ENCODE assay signal across 8 cellular contexts in the genomic region with DNA sequence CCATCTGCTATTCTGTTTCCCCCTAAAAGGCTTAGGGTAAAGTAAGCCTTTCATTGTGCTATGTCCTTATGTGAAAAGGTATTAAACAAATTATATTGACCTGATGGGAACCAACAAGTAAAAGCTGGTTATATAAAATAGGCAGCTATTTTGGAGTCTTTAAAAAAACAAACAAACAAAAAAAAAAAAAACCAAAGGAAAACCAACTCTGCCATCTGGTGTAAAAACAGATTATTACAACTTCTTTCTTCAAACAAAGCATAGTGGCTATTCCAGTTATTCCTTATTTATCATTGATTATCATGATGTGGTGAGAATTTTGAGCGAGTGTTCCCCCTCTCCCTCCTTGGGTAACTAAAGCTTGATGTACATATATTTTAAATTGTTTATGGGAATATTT.
DNase-seq lines count a peak whose midpoint lies in the region; ATAC-seq and TF ChIP-seq lines count a peak whose summit lies in the region.

No MANE protein-coding gene starts in this region.

- no peaks in the 10 kb centered on the region for H3K27me3 ChIP-seq in left ventricle myocardium inferior (ENCODE audit: low read depth)
- no peaks in the 10 kb centered on the region for H3K27me3 ChIP-seq in right cardiac atrium (ENCODE audit: control insufficient read depth, insufficient read depth)
- H3K27me3 ChIP-seq in RWPE2 (ENCODE audit: insufficient read depth, poor library complexity, severe bottlenecking), result no peaks in the 10 kb centered on the region
- no peaks in the 10 kb centered on the region for H3K27me3 ChIP-seq in uterus

- no peak for TF ChIP-seq POLR2A in uterus (IDR thresholded peaks at IDR 0.05)

- no peaks in the 10 kb centered on the region for H3K9me3 ChIP-seq in left ventricle myocardium inferior (replicated peaks)
- H3K9me3 ChIP-seq in right cardiac atrium (ENCODE audit: control insufficient read depth, low read length), result no peaks in the 10 kb centered on the region
- H3K9me3 ChIP-seq in RWPE2 (ENCODE audit: severe bottlenecking), result no peaks in the 10 kb centered on the region
- no peaks in the 10 kb centered on the region for H3K9me3 ChIP-seq in uterus

- intact Hi-C loops in left ventricle myocardium inferior (cut with micrococcal nuclease) (loop anchor here (5.0 kb wide), 1 partner anchor 154 kb away; no protein-coding TSS in a partner anchor), right cardiac atrium (cut with DNase I) (loop anchor here in 3 of 4 donors (2.0 to 5.0 kb wide), 3 partner anchors 149 to 154 kb away; no protein-coding TSS in a partner anchor), uterus (cut with DNase I; ENCODE audit: low total_unique reads) (loop anchor here (5.0 kb wide), 1 partner anchor 154 kb away; no protein-coding TSS in a partner anchor)

- no peak for ATAC-seq in right cardiac atrium
- ATAC-seq in RWPE2 (ENCODE audit: low read depth), result no peak
- no peak for ATAC-seq in HG03135 (IDR thresholded peaks at IDR 0.05; ENCODE audit: unreplicated experiment)
- ATAC-seq in GM21737 (IDR thresholded peaks at IDR 0.05; ENCODE audit: unreplicated experiment), result no peak
- no peak for ATAC-seq in HG03520 (IDR thresholded peaks at IDR 0.05; ENCODE audit: unreplicated experiment)

- H3K4me1 ChIP-seq in left ventricle myocardium inferior (peaks cover 52% of the 10 kb centered on the region), right cardiac atrium (ENCODE audit: control insufficient read depth, insufficient read depth, low read length) (peaks cover 2% of the 10 kb centered on the region), RWPE2 (ENCODE audit: insufficient read depth, poor library complexity, severe bottlenecking) (no peaks in the 10 kb centered on the region), uterus (no peaks in the 10 kb centered on the region)

- no peak overlapping the region for H3K4me3 ChIP-seq in left ventricle myocardium inferior
- H3K4me3 ChIP-seq in right cardiac atrium (ENCODE audit: low read length), result no peak overlapping the region
- H3K4me3 ChIP-seq in RWPE2 (ENCODE audit: severe bottlenecking), result no peak overlapping the region
- no peak overlapping the region for H3K4me3 ChIP-seq in uterus

- TF ChIP-seq CTCF in left ventricle myocardium inferior (IDR thresholded peaks at IDR 0.05; ENCODE audit: borderline replicate concordance), result peak; percentile 68
- TF ChIP-seq CTCF in RWPE2 (IDR thresholded peaks at IDR 0.05; ENCODE audit: poor library complexity, severe bottlenecking), result peak; percentile 80
- peak; percentile 54 to 65 (median 58) for TF ChIP-seq CTCF in uterus (IDR thresholded peaks at IDR 0.05)

- peak overlapping the region; percentile 92 for H3K27ac ChIP-seq in left ventricle myocardium inferior (replicated peaks)
- H3K27ac ChIP-seq in right cardiac atrium (ENCODE audit: low read length), result no peak overlapping the region
- no peak overlapping the region for H3K27ac ChIP-seq in RWPE2 (ENCODE audit: poor library complexity, severe bottlenecking)
- H3K27ac ChIP-seq in uterus, result no peak overlapping the region

- H3K36me3 ChIP-seq in left ventricle myocardium inferior (no peaks in the 10 kb centered on the region), RWPE2 (ENCODE audit: low read depth) (no peaks in the 10 kb centered on the region), uterus (no peaks in the 10 kb centered on the region)

- DNase-seq in left ventricle myocardium inferior, result no peak
- DNase-seq in right cardiac atrium, result no peak
- no peak for DNase-seq in RWPE2 (ENCODE audit: low spot score)
- peak; percentile 23 for DNase-seq in glomerular visceral epithelial cell (ENCODE audit: extremely low spot score)
- no peak for DNase-seq in uterus

- WGBS in right cardiac atrium, result 11% methylated on average over 1 of the region's 1 CpG
